ENCODE assay signal across 8 cellular contexts in genomic region chr16:85798901-85799496, GRCh38. TPM values are rescaled to one million over a fixed set of nuclear protein-coding genes. Genes with fewer than 3 reads are reported as not detected.
DNase-seq lines count a peak whose midpoint lies in the region; ATAC-seq and TF ChIP-seq lines count a peak whose summit lies in the region.

No MANE protein-coding gene starts in this region.

- intact Hi-C loops in spleen (cut with DNase I; ENCODE audit: low total_unique reads) (no loop called here), posterior cingulate gyrus (cut with DNase I) (loop anchor here (10.0 kb wide), 1 partner anchor 144 kb away; no protein-coding TSS in a partner anchor)

- 0 to 1% (median 0%) methylated on average over 23 to 51 of the region's 51 CpGs for WGBS in spleen, 5 donors

- H3K27me3 ChIP-seq in iPS-15b (ENCODE audit: control insufficient read depth, insufficient read depth, low read length), result no peaks in the 10 kb centered on the region
- H3K27me3 ChIP-seq in spleen (replicated peaks in 1 of 7), result no peaks in the 10 kb centered on the region

- peak; percentile 34 for ATAC-seq in activated naive CD8-positive, alpha-beta T cell treated with anti-CD3 and anti-CD28 coated beads, Interleukin-2, amount 50 U/mL, for 24 hours

- H3K36me3 ChIP-seq in iPS-15b (ENCODE audit: control insufficient read depth, insufficient read depth, low read length), result peaks cover 32% of the 10 kb centered on the region
- H3K36me3 ChIP-seq in spleen, result peaks cover 0 to 64% (median 46%) of the 10 kb centered on the region in 6 donors

- peaks cover 56% of the 10 kb centered on the region for H3K36me3 Mint-ChIP-seq in HFFc6 (ENCODE audit: low read depth)
- peaks cover 47% of the 10 kb centered on the region for H3K36me3 Mint-ChIP-seq in activated naive CD8-positive, alpha-beta T cell treated with anti-CD3 and anti-CD28 coated beads, Interleukin-2, amount 50 U/mL, for 24 hours (ENCODE audit: low read depth)

- peak; percentile 13 for DNase-seq in NCI-H2171 treated with DMSO at 0.1 percent for 48 hours (lab: John Stamatoyannopoulos, UW)
- DNase-seq in NCI-H2171 (lab: John Stamatoyannopoulos, UW), result no peak
- peak; percentile 21 for DNase-seq in HFFc6
- peak; percentile 24 for DNase-seq in NOMO-1 treated with DMSO at 0.1 percent for 48 hours (lab: John Stamatoyannopoulos, UW; ENCODE audit: unreplicated experiment)
- peak; percentile 44 for DNase-seq in activated naive CD8-positive, alpha-beta T cell treated with anti-CD3 and anti-CD28 coated beads, Interleukin-2, amount 50 U/mL, for 24 hours
- peak; percentile 89 for DNase-seq in spleen
- no peak for DNase-seq in posterior cingulate gyrus

- TF ChIP-seq POLR2A in spleen (IDR thresholded peaks at IDR 0.05), result no peak

- no peaks in the 10 kb centered on the region for H3K9me3 Mint-ChIP-seq in HFFc6
- no peaks in the 10 kb centered on the region for H3K9me3 Mint-ChIP-seq in activated naive CD8-positive, alpha-beta T cell treated with anti-CD3 and anti-CD28 coated beads, Interleukin-2, amount 50 U/mL, for 24 hours

- H3K4me3 ChIP-seq in iPS-15b (ENCODE audit: low read depth, low read length) (peak overlapping the region; percentile 97), spleen (peak overlapping the region; percentile 72 to 100 (median 96))

- H3K27ac ChIP-seq in spleen, result peak overlapping the region; percentile 83 to 94 (median 91)

- peak overlapping the region; percentile 72 for H3K27ac Mint-ChIP-seq in HFFc6
- peak overlapping the region; percentile 82 for H3K27ac Mint-ChIP-seq in activated naive CD8-positive, alpha-beta T cell treated with anti-CD3 and anti-CD28 coated beads, Interleukin-2, amount 50 U/mL, for 24 hours

- peak overlapping the region; percentile 94 for H3K4me3 Mint-ChIP-seq in HFFc6
- peak overlapping the region; percentile 88 for H3K4me3 Mint-ChIP-seq in activated naive CD8-positive, alpha-beta T cell treated with anti-CD3 and anti-CD28 coated beads, Interleukin-2, amount 50 U/mL, for 24 hours

- peaks cover 53% of the 10 kb centered on the region for H3K4me1 Mint-ChIP-seq in HFFc6 (ENCODE audit: low read depth)
- H3K4me1 Mint-ChIP-seq in activated naive CD8-positive, alpha-beta T cell treated with anti-CD3 and anti-CD28 coated beads, Interleukin-2, amount 50 U/mL, for 24 hours, result peaks cover 57% of the 10 kb centered on the region

- peak; percentile 44 for TF ChIP-seq CTCF in HFFc6 (IDR thresholded peaks at IDR 0.05)
- no peak for TF ChIP-seq CTCF in spleen (IDR thresholded peaks at IDR 0.05 in 8 of 11, conservative IDR thresholded peaks at IDR 0.05 in 3 of 11)

- H3K9ac ChIP-seq in iPS-15b (ENCODE audit: low read depth, low read length), result peak overlapping the region; percentile 91

- H3K27me3 Mint-ChIP-seq in HFFc6 (ENCODE audit: insufficient read depth), result no peaks in the 10 kb centered on the region; the same call in none of the 2 replicates
- H3K27me3 Mint-ChIP-seq in activated naive CD8-positive, alpha-beta T cell treated with anti-CD3 and anti-CD28 coated beads, Interleukin-2, amount 50 U/mL, for 24 hours, result no peaks in the 10 kb centered on the region

- H3K4me1 ChIP-seq in iPS-15b (ENCODE audit: control insufficient read depth, insufficient read depth, low read length) (peaks cover 3% of the 10 kb centered on the region), spleen (peaks cover 24 to 88% (median 55%) of the 10 kb centered on the region in 6 donors)

- H3K9me3 ChIP-seq in iPS-15b (ENCODE audit: control insufficient read depth, insufficient read depth, low read length) (no peaks in the 10 kb centered on the region), spleen (no peaks in the 10 kb centered on the region)

RNA-seq across cellular contexts. Expression of gene EMC8, which starts 0.3 kb away (rescaled TPM):
- total RNA-seq in HFFc6 (2021; fragmentation: NEBNext Ultra II Directional; extraction: Animal tissue kit (Norgen Biotek cat#: 25700)), result 10 to 100 TPM; 31.7 to 38.4 (median 36.6) TPM
- total RNA-seq in spleen, result 10 to 100 TPM; 22.6 to 43.0 (median 31.1) TPM
- polyA plus RNA-seq in spleen, result 10 to 100 TPM; 10.1 to 14.9 (median 10.6) TPM

RNA-seq across cellular contexts. Expression of gene COX4I1, which starts 0.5 kb away (rescaled TPM):
- 100 to 1,000 TPM; 427 to 518 (median 497) TPM for total RNA-seq in HFFc6 (2021; fragmentation: NEBNext Ultra II Directional; extraction: Animal tissue kit (Norgen Biotek cat#: 25700))
- 100 to 1,000 TPM; 348 to 464 (median 412) TPM for total RNA-seq in spleen
- 1,000 to 10,000 TPM in 2 of 3 donors, 100 to 1,000 TPM in 1; 904 to 1,132 (median 1,034) TPM for polyA plus RNA-seq in spleen

RNA-seq across cellular contexts. Expression of gene C16orf74, which starts 48.1 kb away (rescaled TPM):
- total RNA-seq in HFFc6 (2021; fragmentation: NEBNext Ultra II Directional; extraction: Animal tissue kit (Norgen Biotek cat#: 25700)), result 10 to 100 TPM; 13.4 to 18.6 (median 15.7) TPM
- 10 to 100 TPM; 12.1 to 31.1 (median 14.9) TPM for total RNA-seq in spleen
- 100 to 1,000 TPM in 1 of 3 donors, 10 to 100 TPM in 2; 38.0 to 107 (median 73.4) TPM for polyA plus RNA-seq in spleen

Comparison
In these comparisons a context has a peak if more than half of its experiments do, and no peak if none do; other contexts are left out.
1. DNase-seq: peak in NCI-H2171 treated with DMSO at 0.1 percent for 48 hours (single experiment), HFFc6 (single experiment), NOMO-1 treated with DMSO at 0.1 percent for 48 hours (single experiment), activated naive CD8-positive, alpha-beta T cell treated with anti-CD3 and anti-CD28 coated beads, Interleukin-2, amount 50 U/mL, for 24 hours (single experiment) and spleen (single experiment); none in NCI-H2171 (single experiment) and posterior cingulate gyrus (0 of 10).